10 cellular contexts compared by ENCODE assay signal in the genomic region with DNA sequence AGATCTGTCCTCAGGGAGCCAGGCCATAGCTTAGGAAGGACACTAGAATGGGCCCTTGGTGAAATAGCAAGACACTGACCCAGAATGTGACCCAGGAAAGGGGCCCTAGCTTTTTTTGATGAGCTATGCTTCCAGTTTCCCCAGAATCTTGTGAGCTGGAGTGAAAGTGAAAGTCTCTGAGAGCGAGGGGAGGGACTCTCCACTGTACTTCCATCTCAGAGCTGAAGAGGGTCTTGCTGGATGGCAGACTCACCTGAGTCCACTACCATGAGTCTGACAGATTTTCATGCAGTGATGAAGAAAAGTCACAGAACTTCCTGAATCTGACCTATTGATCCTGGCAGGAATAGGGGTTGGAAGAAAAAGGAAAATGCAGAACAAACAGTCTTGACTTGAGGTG. TPM values are rescaled to one million over a fixed set of nuclear protein-coding genes. Genes with fewer than 3 reads are reported as not detected.
DNase-seq lines count a peak whose midpoint lies in the region; ATAC-seq and TF ChIP-seq lines count a peak whose summit lies in the region.
"Had no signal": no experiment of that assay in that cellular context is flagged by ENCODE, and none has a peak within 500 bp of the region (broad histone marks: within the 10 kb centered on the region; RNA-seq: fewer than 3 reads in every experiment).

No MANE protein-coding gene starts in this region.

- intact Hi-C loops in adrenal gland (cut with DNase I) = no loop called here

- peak overlapping the region in 3 of 5 donors; percentile 8 to 64 (median 58) for H3K27ac ChIP-seq in adrenal gland
- H3K27ac ChIP-seq: A549, pancreas had no signal

- TF ChIP-seq CTCF in adrenal gland (IDR thresholded peaks at IDR 0.05) = no peak

- no peaks in the 10 kb centered on the region for H3K27me3 ChIP-seq in adrenal gland
- H3K27me3 ChIP-seq: pancreas had no signal

- no peaks in the 10 kb centered on the region for H3K36me3 ChIP-seq in adrenal gland (replicated peaks in 1 of 2)
- H3K36me3 ChIP-seq: pancreas had no signal

- DNase-seq in activated CD4-positive, CD25-positive, alpha-beta regulatory T cell treated with anti-CD3 and anti-CD28 coated beads, Interleukin-2, amount 50 U/mL, for 72 hours = no peak
- DNase-seq in adrenal gland (peak in 1 of 7 donors; percentile 14), HuH-7 (ENCODE audit: low spot score) (no peak), COLO829 (ENCODE audit: low spot score) (no peak), D341Med (ENCODE audit: low spot score) (no peak)
- DNase-seq in stimulated activated naive CD8-positive, alpha-beta T cell treated with anti-CD3 and anti-CD28 coated beads, Interleukin-15, Interleukin-2, amounts not matched to agents 100 U/mL and 50 U/mL, for 24 hours = peak; percentile 44
- DNase-seq: pancreas had no signal

- no peak for TF ChIP-seq POLR2A in adrenal gland (IDR thresholded peaks at IDR 0.05)

- ATAC-seq in activated CD4-positive, CD25-positive, alpha-beta regulatory T cell treated with anti-CD3 and anti-CD28 coated beads, Interleukin-2, amount 50 U/mL, for 24 hours = peak; percentile 10 to 12
- ATAC-seq in HG03442 (IDR thresholded peaks at IDR 0.05; ENCODE audit: unreplicated experiment) = peak; percentile 36
- ATAC-seq in stimulated activated naive CD8-positive, alpha-beta T cell treated with anti-CD3 and anti-CD28 coated beads, Interleukin-15, Interleukin-2, amounts not matched to agents 100 U/mL and 50 U/mL, for 24 hours = no peak
- ATAC-seq: A549 had no signal

- 69 to 92% (median 83%) methylated on average over 1 of the region's 1 CpG for WGBS in adrenal gland, 4 donors

- H3K9me3 ChIP-seq in adrenal gland (replicated peaks in 1 of 3) = no peaks in the 10 kb centered on the region
- H3K9me3 ChIP-seq: A549, pancreas had no signal

- peak overlapping the region in 1 of 4 donors; percentile 20 for H3K4me3 ChIP-seq in adrenal gland
- H3K4me3 ChIP-seq: A549 had no signal

- no peaks in the 10 kb centered on the region for H3K4me1 ChIP-seq in adrenal gland (replicated peaks in 1 of 2)
- H3K4me1 ChIP-seq: A549, pancreas had no signal

RNA-seq across cellular contexts. Expression of a gene that starts 3.1 kb away (rescaled TPM):
- 10 to 100 TPM in 5 of 8 donors, 1 to 10 TPM in 3; 8.0 to 17.6 (median 11.9) TPM for total RNA-seq in adrenal gland
- polyA plus RNA-seq in adrenal gland = 10 to 100 TPM in 2 of 3 donors, 1 to 10 TPM in 1; 8.5 to 15.4 (median 10.1) TPM
